In genomic region chr19:46637224-46637623, GRCh38 we compare ENCODE assay signal across 1 cellular context.
TF ChIP-seq lines count a peak whose summit lies in the region.

No MANE protein-coding gene starts in this region.

TF ChIP-seq in K562, 482 proteins besides CTCF, POLR2A, EP300 and RAD21:
- no peak for TF ChIP-seq MYBL2 (IDR thresholded peaks at IDR 0.05; ENCODE audit: low read depth)
- no peak for TF ChIP-seq MYBL2 (CRISPR knock-in tag; IDR thresholded peaks at IDR 0.05; ENCODE audit: borderline replicate concordance)
- TF ChIP-seq CHD7 (IDR thresholded peaks at IDR 0.05; ENCODE audit: low read depth, low read length), result no peak
- TF ChIP-seq MTA2 (IDR thresholded peaks at IDR 0.05; ENCODE audit: low read depth), result no peak
- no peak for TF ChIP-seq RBFOX2 (IDR thresholded peaks at IDR 0.05; ENCODE audit: low read depth, low read length)
- no peak for TF ChIP-seq ZNF609 (CRISPR knock-in tag; IDR thresholded peaks at IDR 0.05; ENCODE audit: borderline replicate concordance)
- peak; percentile 16; the same call in 1 of the 2 replicates for TF ChIP-seq ZBED1 (IDR thresholded peaks at IDR 0.05)
- TF ChIP-seq HNRNPLL (IDR thresholded peaks at IDR 0.05; ENCODE audit: low read depth, low read length, poor library complexity, severe bottlenecking), result no peak
- no peak for TF ChIP-seq ELK1 (CRISPR knock-in tag; IDR thresholded peaks at IDR 0.05)
- TF ChIP-seq ZBTB33 (CRISPR knock-in tag; IDR thresholded peaks at IDR 0.05), result 0 out of 2 replicates have a peak, but pooled peaks have one; percentile 22
- no peak for TF ChIP-seq MCM2 (IDR thresholded peaks at IDR 0.05; ENCODE audit: low read depth)
- TF ChIP-seq NR0B1 (IDR thresholded peaks at IDR 0.05; ENCODE audit: partially characterized antibody), result no peak
- no peak for TF ChIP-seq PREB (CRISPR knock-in tag; IDR thresholded peaks at IDR 0.05)
